ENCODE assay signal across 2 cellular contexts in the genomic region with DNA sequence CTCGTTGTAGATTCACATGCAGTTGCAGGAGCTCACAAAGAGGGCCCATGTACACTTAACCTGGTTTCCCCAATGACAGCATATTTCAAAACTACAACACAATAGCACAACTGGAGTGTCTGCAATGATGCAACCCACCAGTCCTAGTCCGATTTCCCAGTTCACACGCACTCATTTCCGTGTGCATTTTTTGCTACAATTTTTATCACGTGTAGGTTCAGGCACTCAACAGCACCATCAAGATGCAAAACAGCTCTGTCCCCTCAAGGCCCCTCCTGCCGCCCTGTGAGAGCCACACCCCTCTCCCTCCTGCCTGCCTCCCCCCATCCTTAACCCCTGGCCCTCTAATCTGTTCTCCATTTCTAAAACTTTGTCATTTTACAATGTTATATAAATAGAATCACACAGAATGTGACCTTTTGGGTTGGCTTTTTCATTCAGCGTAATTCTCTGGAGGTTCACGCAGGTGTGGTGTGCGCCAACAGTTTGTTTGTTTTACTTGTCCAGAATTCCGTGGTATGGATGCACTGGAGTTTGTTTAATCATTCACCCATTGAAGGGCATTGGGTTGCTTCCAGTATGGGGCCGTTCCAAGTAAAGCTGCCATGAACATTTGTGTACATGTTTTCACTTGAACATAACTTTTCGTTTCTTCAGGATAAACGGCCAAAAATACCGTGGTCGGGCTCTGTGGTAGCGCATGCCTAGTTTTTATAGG.
TF ChIP-seq lines count a peak whose summit lies in the region.

No MANE protein-coding gene starts in this region.

TF ChIP-seq in liver, 16 proteins besides CTCF, POLR2A, EP300 and RAD21 (continued from another document):
- TF ChIP-seq, protein P1, sequence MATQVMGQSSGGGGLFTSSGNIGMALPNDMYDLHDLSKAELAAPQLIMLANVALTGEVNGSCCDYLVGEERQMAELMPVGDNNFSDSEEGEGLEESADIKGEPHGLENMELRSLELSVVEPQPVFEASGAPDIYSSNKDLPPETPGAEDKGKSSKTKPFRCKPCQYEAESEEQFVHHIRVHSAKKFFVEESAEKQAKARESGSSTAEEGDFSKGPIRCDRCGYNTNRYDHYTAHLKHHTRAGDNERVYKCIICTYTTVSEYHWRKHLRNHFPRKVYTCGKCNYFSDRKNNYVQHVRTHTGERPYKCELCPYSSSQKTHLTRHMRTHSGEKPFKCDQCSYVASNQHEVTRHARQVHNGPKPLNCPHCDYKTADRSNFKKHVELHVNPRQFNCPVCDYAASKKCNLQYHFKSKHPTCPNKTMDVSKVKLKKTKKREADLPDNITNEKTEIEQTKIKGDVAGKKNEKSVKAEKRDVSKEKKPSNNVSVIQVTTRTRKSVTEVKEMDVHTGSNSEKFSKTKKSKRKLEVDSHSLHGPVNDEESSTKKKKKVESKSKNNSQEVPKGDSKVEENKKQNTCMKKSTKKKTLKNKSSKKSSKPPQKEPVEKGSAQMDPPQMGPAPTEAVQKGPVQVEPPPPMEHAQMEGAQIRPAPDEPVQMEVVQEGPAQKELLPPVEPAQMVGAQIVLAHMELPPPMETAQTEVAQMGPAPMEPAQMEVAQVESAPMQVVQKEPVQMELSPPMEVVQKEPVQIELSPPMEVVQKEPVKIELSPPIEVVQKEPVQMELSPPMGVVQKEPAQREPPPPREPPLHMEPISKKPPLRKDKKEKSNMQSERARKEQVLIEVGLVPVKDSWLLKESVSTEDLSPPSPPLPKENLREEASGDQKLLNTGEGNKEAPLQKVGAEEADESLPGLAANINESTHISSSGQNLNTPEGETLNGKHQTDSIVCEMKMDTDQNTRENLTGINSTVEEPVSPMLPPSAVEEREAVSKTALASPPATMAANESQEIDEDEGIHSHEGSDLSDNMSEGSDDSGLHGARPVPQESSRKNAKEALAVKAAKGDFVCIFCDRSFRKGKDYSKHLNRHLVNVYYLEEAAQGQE (IDR thresholded peaks at IDR 0.05) = peak; percentile 49
- TF ChIP-seq HNF4G (IDR thresholded peaks at IDR 0.05) (no peak), YY1 (IDR thresholded peaks at IDR 0.05) (peak; percentile 86), SP1 (IDR thresholded peaks at IDR 0.05) (peak; percentile 93), RXRA (IDR thresholded peaks at IDR 0.05) (peak; percentile 61 to 76), FOXA2 (IDR thresholded peaks at IDR 0.05) (peak; percentile 57), NR2F2 (IDR thresholded peaks at IDR 0.05) (peak; percentile 44), JUND (IDR thresholded peaks at IDR 0.05) (peak in 1 of 2 donors; percentile 70), FOXA1 (IDR thresholded peaks at IDR 0.05) (peak; percentile 33)
- TF ChIP-seq, protein P2, sequence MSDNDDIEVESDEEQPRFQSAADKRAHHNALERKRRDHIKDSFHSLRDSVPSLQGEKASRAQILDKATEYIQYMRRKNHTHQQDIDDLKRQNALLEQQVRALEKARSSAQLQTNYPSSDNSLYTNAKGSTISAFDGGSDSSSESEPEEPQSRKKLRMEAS (IDR thresholded peaks at IDR 0.05) = no peak
TF ChIP-seq in liver: peak in this region for 9.

TF ChIP-seq in SK-N-SH treated with all-trans-retinoic acid at 6 μM for 48 hours, 23 proteins besides CTCF, POLR2A, EP300 and RAD21 (continued from another document):
- TF ChIP-seq, protein P3, sequence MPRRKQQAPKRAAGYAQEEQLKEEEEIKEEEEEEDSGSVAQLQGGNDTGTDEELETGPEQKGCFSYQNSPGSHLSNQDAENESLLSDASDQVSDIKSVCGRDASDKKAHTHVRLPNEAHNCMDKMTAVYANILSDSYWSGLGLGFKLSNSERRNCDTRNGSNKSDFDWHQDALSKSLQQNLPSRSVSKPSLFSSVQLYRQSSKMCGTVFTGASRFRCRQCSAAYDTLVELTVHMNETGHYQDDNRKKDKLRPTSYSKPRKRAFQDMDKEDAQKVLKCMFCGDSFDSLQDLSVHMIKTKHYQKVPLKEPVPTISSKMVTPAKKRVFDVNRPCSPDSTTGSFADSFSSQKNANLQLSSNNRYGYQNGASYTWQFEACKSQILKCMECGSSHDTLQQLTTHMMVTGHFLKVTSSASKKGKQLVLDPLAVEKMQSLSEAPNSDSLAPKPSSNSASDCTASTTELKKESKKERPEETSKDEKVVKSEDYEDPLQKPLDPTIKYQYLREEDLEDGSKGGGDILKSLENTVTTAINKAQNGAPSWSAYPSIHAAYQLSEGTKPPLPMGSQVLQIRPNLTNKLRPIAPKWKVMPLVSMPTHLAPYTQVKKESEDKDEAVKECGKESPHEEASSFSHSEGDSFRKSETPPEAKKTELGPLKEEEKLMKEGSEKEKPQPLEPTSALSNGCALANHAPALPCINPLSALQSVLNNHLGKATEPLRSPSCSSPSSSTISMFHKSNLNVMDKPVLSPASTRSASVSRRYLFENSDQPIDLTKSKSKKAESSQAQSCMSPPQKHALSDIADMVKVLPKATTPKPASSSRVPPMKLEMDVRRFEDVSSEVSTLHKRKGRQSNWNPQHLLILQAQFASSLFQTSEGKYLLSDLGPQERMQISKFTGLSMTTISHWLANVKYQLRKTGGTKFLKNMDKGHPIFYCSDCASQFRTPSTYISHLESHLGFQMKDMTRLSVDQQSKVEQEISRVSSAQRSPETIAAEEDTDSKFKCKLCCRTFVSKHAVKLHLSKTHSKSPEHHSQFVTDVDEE (CRISPR knock-in tag; IDR thresholded peaks at IDR 0.05) = no peak
- TF ChIP-seq ZNF70 (CRISPR knock-in tag; IDR thresholded peaks at IDR 0.05) (no peak), ISL1 (CRISPR knock-in tag; IDR thresholded peaks at IDR 0.05) (no peak), ESRRG (CRISPR knock-in tag; IDR thresholded peaks at IDR 0.05) (no peak), ZNF565 (CRISPR knock-in tag; conservative IDR thresholded peaks at IDR 0.05; ENCODE audit: low read depth) (no peak), GLIS3 (CRISPR knock-in tag; IDR thresholded peaks at IDR 0.05) (no peak), SNAI2 (CRISPR knock-in tag; IDR thresholded peaks at IDR 0.05) (no peak), ZFP3 (CRISPR knock-in tag; IDR thresholded peaks at IDR 0.05) (no peak), PPARA (CRISPR knock-in tag; IDR thresholded peaks at IDR 0.05; ENCODE audit: borderline replicate concordance) (no peak), OSR1 (CRISPR knock-in tag; IDR thresholded peaks at IDR 0.05) (no peak)
- TF ChIP-seq, protein P4, sequence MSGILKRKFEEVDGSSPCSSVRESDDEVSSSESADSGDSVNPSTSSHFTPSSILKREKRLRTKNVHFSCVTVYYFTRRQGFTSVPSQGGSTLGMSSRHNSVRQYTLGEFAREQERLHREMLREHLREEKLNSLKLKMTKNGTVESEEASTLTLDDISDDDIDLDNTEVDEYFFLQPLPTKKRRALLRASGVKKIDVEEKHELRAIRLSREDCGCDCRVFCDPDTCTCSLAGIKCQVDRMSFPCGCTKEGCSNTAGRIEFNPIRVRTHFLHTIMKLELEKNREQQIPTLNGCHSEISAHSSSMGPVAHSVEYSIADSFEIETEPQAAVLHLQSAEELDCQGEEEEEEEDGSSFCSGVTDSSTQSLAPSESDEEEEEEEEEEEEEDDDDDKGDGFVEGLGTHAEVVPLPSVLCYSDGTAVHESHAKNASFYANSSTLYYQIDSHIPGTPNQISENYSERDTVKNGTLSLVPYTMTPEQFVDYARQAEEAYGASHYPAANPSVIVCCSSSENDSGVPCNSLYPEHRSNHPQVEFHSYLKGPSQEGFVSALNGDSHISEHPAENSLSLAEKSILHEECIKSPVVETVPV (CRISPR knock-in tag; IDR thresholded peaks at IDR 0.05) = no peak
- TF ChIP-seq, protein P5, sequence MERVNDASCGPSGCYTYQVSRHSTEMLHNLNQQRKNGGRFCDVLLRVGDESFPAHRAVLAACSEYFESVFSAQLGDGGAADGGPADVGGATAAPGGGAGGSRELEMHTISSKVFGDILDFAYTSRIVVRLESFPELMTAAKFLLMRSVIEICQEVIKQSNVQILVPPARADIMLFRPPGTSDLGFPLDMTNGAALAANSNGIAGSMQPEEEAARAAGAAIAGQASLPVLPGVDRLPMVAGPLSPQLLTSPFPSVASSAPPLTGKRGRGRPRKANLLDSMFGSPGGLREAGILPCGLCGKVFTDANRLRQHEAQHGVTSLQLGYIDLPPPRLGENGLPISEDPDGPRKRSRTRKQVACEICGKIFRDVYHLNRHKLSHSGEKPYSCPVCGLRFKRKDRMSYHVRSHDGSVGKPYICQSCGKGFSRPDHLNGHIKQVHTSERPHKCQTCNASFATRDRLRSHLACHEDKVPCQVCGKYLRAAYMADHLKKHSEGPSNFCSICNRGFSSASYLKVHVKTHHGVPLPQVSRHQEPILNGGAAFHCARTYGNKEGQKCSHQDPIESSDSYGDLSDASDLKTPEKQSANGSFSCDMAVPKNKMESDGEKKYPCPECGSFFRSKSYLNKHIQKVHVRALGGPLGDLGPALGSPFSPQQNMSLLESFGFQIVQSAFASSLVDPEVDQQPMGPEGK (CRISPR knock-in tag; IDR thresholded peaks at IDR 0.05; ENCODE audit: borderline replicate concordance) = no peak
TF ChIP-seq in SK-N-SH treated with all-trans-retinoic acid at 6 μM for 48 hours: peak in this region for 0.
